Comparison of ENCODE assay signal across 5 cellular contexts in the genomic region with DNA sequence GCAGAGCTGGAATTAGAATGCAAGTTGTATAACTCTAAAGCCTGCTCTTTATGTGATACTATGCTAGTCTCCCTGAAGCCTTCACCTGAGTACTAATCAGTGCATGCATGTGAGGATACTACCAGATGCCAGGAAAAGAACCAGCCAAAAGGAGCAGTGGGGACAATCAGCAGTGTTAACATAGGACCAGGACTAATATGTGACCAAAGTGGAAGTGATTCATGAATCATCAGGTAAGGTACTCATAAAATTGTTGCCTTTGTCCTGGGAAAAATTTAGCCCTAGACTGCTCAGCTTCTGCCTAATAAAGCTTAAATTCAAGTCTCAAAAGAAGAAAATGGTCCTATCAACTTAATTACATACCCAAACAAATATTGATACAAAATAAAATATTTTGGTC. TPM values are rescaled to one million over a fixed set of nuclear protein-coding genes. Genes with fewer than 3 reads are reported as not detected.
"Had no signal": no experiment of that assay in that cellular context is flagged by ENCODE, and none has a peak within 500 bp of the region (broad histone marks: within the 10 kb centered on the region; RNA-seq: fewer than 3 reads in every experiment).

No MANE protein-coding gene starts in this region.

- DNase-seq: H9, HCEC 1CT had no signal

- H2AFZ ChIP-seq: GM23338 had no signal

- ATAC-seq: GM23338 had no signal

- H3K4me2 ChIP-seq: GM23338 had no signal

- H3K4me3 ChIP-seq: GM23338 had no signal

RNA-seq across cellular contexts. Expression of gene TSLP, which starts 13.4 kb away (rescaled TPM):
- total RNA-seq: HT-29 had no signal
- polyA plus RNA-seq: IgD-negative memory B cell had no signal
